ENCODE assay signal across 1 cellular context in the genomic region with DNA sequence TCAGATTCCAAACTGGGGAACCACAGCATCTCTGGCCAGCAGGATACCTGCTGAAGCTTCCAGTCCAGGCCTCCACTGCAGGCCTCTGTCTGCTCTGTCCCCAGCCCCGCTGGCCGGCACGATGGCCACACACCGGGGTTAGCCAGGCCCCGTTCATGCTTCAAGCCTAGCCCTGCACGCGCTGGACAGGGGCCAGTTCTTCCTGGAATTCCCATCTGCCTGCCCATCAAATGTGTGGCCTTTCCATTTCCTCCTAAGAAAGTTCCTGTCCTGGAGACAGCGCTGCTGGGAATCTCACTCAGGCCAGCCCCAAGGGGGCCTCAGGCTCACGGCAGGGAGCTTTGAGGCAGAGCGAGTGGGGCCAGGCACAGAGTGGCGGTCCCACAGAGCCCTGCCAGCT.
TF ChIP-seq lines count a peak whose summit lies in the region.

No MANE protein-coding gene starts in this region.

TF ChIP-seq in H1, 55 proteins besides CTCF, POLR2A, EP300 and RAD21:
- TF ChIP-seq JUND (IDR thresholded peaks at IDR 0.05; ENCODE audit: low read length), result no peak
- TF ChIP-seq RBBP5 (IDR thresholded peaks at IDR 0.05; ENCODE audit: borderline replicate concordance, low read depth, low read length), result no peak
- no peak for TF ChIP-seq TAF7 (optimal IDR thresholded peaks at IDR 0.05; ENCODE audit: borderline replicate concordance, low read depth, low read length)
- TF ChIP-seq, protein P1, sequence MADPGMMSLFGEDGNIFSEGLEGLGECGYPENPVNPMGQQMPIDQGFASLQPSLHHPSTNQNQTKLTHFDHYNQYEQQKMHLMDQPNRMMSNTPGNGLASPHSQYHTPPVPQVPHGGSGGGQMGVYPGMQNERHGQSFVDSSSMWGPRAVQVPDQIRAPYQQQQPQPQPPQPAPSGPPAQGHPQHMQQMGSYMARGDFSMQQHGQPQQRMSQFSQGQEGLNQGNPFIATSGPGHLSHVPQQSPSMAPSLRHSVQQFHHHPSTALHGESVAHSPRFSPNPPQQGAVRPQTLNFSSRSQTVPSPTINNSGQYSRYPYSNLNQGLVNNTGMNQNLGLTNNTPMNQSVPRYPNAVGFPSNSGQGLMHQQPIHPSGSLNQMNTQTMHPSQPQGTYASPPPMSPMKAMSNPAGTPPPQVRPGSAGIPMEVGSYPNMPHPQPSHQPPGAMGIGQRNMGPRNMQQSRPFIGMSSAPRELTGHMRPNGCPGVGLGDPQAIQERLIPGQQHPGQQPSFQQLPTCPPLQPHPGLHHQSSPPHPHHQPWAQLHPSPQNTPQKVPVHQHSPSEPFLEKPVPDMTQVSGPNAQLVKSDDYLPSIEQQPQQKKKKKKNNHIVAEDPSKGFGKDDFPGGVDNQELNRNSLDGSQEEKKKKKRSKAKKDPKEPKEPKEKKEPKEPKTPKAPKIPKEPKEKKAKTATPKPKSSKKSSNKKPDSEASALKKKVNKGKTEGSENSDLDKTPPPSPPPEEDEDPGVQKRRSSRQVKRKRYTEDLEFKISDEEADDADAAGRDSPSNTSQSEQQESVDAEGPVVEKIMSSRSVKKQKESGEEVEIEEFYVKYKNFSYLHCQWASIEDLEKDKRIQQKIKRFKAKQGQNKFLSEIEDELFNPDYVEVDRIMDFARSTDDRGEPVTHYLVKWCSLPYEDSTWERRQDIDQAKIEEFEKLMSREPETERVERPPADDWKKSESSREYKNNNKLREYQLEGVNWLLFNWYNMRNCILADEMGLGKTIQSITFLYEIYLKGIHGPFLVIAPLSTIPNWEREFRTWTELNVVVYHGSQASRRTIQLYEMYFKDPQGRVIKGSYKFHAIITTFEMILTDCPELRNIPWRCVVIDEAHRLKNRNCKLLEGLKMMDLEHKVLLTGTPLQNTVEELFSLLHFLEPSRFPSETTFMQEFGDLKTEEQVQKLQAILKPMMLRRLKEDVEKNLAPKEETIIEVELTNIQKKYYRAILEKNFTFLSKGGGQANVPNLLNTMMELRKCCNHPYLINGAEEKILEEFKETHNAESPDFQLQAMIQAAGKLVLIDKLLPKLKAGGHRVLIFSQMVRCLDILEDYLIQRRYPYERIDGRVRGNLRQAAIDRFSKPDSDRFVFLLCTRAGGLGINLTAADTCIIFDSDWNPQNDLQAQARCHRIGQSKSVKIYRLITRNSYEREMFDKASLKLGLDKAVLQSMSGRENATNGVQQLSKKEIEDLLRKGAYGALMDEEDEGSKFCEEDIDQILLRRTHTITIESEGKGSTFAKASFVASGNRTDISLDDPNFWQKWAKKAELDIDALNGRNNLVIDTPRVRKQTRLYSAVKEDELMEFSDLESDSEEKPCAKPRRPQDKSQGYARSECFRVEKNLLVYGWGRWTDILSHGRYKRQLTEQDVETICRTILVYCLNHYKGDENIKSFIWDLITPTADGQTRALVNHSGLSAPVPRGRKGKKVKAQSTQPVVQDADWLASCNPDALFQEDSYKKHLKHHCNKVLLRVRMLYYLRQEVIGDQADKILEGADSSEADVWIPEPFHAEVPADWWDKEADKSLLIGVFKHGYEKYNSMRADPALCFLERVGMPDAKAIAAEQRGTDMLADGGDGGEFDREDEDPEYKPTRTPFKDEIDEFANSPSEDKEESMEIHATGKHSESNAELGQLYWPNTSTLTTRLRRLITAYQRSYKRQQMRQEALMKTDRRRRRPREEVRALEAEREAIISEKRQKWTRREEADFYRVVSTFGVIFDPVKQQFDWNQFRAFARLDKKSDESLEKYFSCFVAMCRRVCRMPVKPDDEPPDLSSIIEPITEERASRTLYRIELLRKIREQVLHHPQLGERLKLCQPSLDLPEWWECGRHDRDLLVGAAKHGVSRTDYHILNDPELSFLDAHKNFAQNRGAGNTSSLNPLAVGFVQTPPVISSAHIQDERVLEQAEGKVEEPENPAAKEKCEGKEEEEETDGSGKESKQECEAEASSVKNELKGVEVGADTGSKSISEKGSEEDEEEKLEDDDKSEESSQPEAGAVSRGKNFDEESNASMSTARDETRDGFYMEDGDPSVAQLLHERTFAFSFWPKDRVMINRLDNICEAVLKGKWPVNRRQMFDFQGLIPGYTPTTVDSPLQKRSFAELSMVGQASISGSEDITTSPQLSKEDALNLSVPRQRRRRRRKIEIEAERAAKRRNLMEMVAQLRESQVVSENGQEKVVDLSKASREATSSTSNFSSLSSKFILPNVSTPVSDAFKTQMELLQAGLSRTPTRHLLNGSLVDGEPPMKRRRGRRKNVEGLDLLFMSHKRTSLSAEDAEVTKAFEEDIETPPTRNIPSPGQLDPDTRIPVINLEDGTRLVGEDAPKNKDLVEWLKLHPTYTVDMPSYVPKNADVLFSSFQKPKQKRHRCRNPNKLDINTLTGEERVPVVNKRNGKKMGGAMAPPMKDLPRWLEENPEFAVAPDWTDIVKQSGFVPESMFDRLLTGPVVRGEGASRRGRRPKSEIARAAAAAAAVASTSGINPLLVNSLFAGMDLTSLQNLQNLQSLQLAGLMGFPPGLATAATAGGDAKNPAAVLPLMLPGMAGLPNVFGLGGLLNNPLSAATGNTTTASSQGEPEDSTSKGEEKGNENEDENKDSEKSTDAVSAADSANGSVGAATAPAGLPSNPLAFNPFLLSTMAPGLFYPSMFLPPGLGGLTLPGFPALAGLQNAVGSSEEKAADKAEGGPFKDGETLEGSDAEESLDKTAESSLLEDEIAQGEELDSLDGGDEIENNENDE (IDR thresholded peaks at IDR 0.05; ENCODE audit: insufficient replicate concordance, low read length), result no peak
- TF ChIP-seq SUZ12 (IDR thresholded peaks at IDR 0.05; ENCODE audit: low read length), result no peak
- no peak for TF ChIP-seq TAF1 (IDR thresholded peaks at IDR 0.05; ENCODE audit: low read depth, low read length)
- TF ChIP-seq TCF12 (IDR thresholded peaks at IDR 0.05; ENCODE audit: low read depth, low read length), result no peak
- TF ChIP-seq SP1 (IDR thresholded peaks at IDR 0.05; ENCODE audit: low read depth, low read length), result no peak
- no peak for TF ChIP-seq CEBPB (IDR thresholded peaks at IDR 0.05; ENCODE audit: low read depth, low read length)
- no peak for TF ChIP-seq GABPA (IDR thresholded peaks at IDR 0.05; ENCODE audit: borderline replicate concordance, insufficient read depth, low read length)
- no peak for TF ChIP-seq NRF1 (IDR thresholded peaks at IDR 0.05; ENCODE audit: low read depth, low read length)
- TF ChIP-seq CHD2 (IDR thresholded peaks at IDR 0.05; ENCODE audit: low read length), result no peak
- no peak for TF ChIP-seq RXRA (IDR thresholded peaks at IDR 0.05; ENCODE audit: insufficient read depth, low read depth, low read length)
- TF ChIP-seq EGR1 (IDR thresholded peaks at IDR 0.05; ENCODE audit: borderline replicate concordance, low read depth, low read length), result no peak
- no peak for TF ChIP-seq SAP30 (IDR thresholded peaks at IDR 0.05; ENCODE audit: insufficient read depth, insufficient replicate concordance, low read length)
- no peak for TF ChIP-seq NANOG (IDR thresholded peaks at IDR 0.05; ENCODE audit: insufficient read depth, low read depth, low read length, poor library complexity, severe bottlenecking)
